28 cellular contexts compared by ENCODE assay signal in the genomic region with DNA sequence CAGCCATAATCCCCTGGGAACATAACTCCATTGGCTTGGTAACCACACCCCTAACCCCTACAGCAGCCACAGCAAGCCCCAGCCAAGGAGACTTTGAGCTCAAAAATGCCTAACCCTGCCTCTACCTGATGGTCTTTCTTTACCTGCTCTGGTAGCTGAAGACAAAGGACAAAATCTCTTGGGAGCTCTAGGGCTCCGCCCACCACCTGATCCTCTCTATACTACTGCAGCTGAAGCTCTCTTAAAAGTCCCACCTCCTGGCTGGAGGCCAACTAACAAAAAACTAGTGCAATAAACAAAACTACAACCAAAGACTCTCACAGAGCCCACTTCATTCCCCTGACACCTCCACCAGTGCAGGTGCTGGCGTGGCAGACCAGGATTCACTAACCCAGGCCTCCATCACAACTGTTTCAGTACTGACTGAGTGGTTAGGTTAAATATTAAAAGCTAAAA. TPM values are rescaled to one million over a fixed set of nuclear protein-coding genes. Genes with fewer than 3 reads are reported as not detected.
DNase-seq lines count a peak whose midpoint lies in the region; ATAC-seq, FAIRE-seq and TF ChIP-seq lines count a peak whose summit lies in the region.
"Had no signal": no experiment of that assay in that cellular context is flagged by ENCODE, and none has a peak within 500 bp of the region (broad histone marks: within the 10 kb centered on the region; RNA-seq: fewer than 3 reads in every experiment).

No MANE protein-coding gene starts in this region.

- ATAC-seq in GM21786 (IDR thresholded peaks at IDR 0.05; ENCODE audit: unreplicated experiment) = peak; percentile 53
- ATAC-seq in WTC11 = peak; percentile 95
- ATAC-seq in stimulated activated naive CD8-positive, alpha-beta T cell treated with anti-CD3 and anti-CD28 coated beads, Interleukin-15, amount 100 ng/mL, for 72 hours = no peak
- ATAC-seq: activated CD4-positive, alpha-beta T cell treated with anti-CD3 and anti-CD28 coated beads for 36 hours; K562; natural killer cell treated with Interleukin-12 subunit alpha and Interleukin-12 subunit beta and Interleukin-15 and Interleukin-18, amount 100 ng/mL, for 72 hours; stimulated activated effector memory CD8-positive, alpha-beta T cell treated with anti-CD3 and anti-CD28 coated beads, Interleukin-12 subunit alpha, Interleukin-12 subunit beta, amount 100 ng/mL, for 72 hours had no signal

- peaks cover 8% of the 10 kb centered on the region for H3K4me1 Mint-ChIP-seq in WTC11
- no peaks in the 10 kb centered on the region for H3K4me1 Mint-ChIP-seq in stimulated activated naive CD8-positive, alpha-beta T cell treated with anti-CD3 and anti-CD28 coated beads, Interleukin-15, amount 100 ng/mL, for 72 hours
- H3K4me1 Mint-ChIP-seq: activated CD4-positive, alpha-beta T cell treated with anti-CD3 and anti-CD28 coated beads for 36 hours; brain; CD14-positive monocyte; stimulated activated effector memory CD8-positive, alpha-beta T cell treated with anti-CD3 and anti-CD28 coated beads, Interleukin-12 subunit alpha, Interleukin-12 subunit beta, amount 100 ng/mL, for 72 hours had no signal

- TF ChIP-seq CTCF in WTC11 (IDR thresholded peaks at IDR 0.05) = no peak

- FAIRE-seq in GM18507 (lab: Jason Lieb, UNC) = peak; percentile 35
- FAIRE-seq: D721Med, K562, keratinocyte, TTC549 had no signal

- H3K36me3 Mint-ChIP-seq in WTC11 = peaks cover 11% of the 10 kb centered on the region; the same call in 1 of the 2 replicates
- H3K36me3 Mint-ChIP-seq: brain; CD14-positive monocyte; natural killer cell treated with Interleukin-12 subunit alpha and Interleukin-12 subunit beta and Interleukin-15 and Interleukin-18, amount 100 ng/mL, for 72 hours; stimulated activated effector memory CD8-positive, alpha-beta T cell treated with anti-CD3 and anti-CD28 coated beads, Interleukin-12 subunit alpha, Interleukin-12 subunit beta, amount 100 ng/mL, for 72 hours had no signal

- DNase-seq in GM18507 (ENCODE audit: extremely low spot score, insufficient read length, low read depth) = no peak
- peak; percentile 3 for DNase-seq in NAMALWA (ENCODE audit: low spot score)
- DNase-seq in WTC11 (ENCODE audit: low spot score) = peak; percentile 23
- no peak for DNase-seq in activated T-cell treated with anti-CD3 and anti-CD28 coated beads, Interleukin-2, amount 50 U/mL, for 48 hours
- no peak for DNase-seq in NCI-H510A treated with DMSO at 0.1 percent for 48 hours (lab: John Stamatoyannopoulos, UW)
- DNase-seq in stimulated activated naive CD8-positive, alpha-beta T cell treated with anti-CD3 and anti-CD28 coated beads, Interleukin-15, amount 100 ng/mL, for 72 hours = no peak
- DNase-seq: activated CD4-positive, alpha-beta T cell treated with anti-CD3 and anti-CD28 coated beads for 36 hours; activated naive CD4-positive, alpha-beta T cell; activated T-cell treated with anti-CD3 and anti-CD28 coated beads, Interleukin-2, amount 50 U/mL, for 1 hour; HCEC 1CT; MG63; NCI-H510A; ovary had no signal

- H3K9me3 Mint-ChIP-seq in WTC11 = peaks cover 33% of the 10 kb centered on the region
- peaks cover 10 to 28% of the 10 kb centered on the region in 2 donors for H3K9me3 Mint-ChIP-seq in stimulated activated naive CD8-positive, alpha-beta T cell treated with anti-CD3 and anti-CD28 coated beads, Interleukin-15, amount 100 ng/mL, for 72 hours

- POLR2A ChIA-PET in WTC11 (lab: Charles Lee) = no interaction called here

- no peaks in the 10 kb centered on the region for H3K27me3 Mint-ChIP-seq in WTC11 (ENCODE audit: low read depth)
- no peaks in the 10 kb centered on the region for H3K27me3 Mint-ChIP-seq in stimulated activated naive CD8-positive, alpha-beta T cell treated with anti-CD3 and anti-CD28 coated beads, Interleukin-15, amount 100 ng/mL, for 72 hours
- H3K27me3 Mint-ChIP-seq: activated CD4-positive, alpha-beta T cell treated with anti-CD3 and anti-CD28 coated beads for 36 hours; brain; natural killer cell treated with Interleukin-12 subunit alpha and Interleukin-12 subunit beta and Interleukin-15 and Interleukin-18, amount 100 ng/mL, for 72 hours had no signal

- no peak overlapping the region for H3K4me3 Mint-ChIP-seq in WTC11
- no peak overlapping the region for H3K4me3 Mint-ChIP-seq in stimulated activated naive CD8-positive, alpha-beta T cell treated with anti-CD3 and anti-CD28 coated beads, Interleukin-15, amount 100 ng/mL, for 72 hours
- H3K4me3 Mint-ChIP-seq: activated CD4-positive, alpha-beta T cell treated with anti-CD3 and anti-CD28 coated beads for 36 hours; brain; CD14-positive monocyte; natural killer cell treated with Interleukin-12 subunit alpha and Interleukin-12 subunit beta and Interleukin-15 and Interleukin-18, amount 100 ng/mL, for 72 hours; stimulated activated effector memory CD8-positive, alpha-beta T cell treated with anti-CD3 and anti-CD28 coated beads, Interleukin-12 subunit alpha, Interleukin-12 subunit beta, amount 100 ng/mL, for 72 hours had no signal

- CTCF ChIA-PET in WTC11 (lab: Charles Lee) = no interaction called here

- peak overlapping the region; percentile 87 for H3K27ac Mint-ChIP-seq in WTC11
- peak overlapping the region in 1 of 2 donors; percentile 20 for H3K27ac Mint-ChIP-seq in stimulated activated naive CD8-positive, alpha-beta T cell treated with anti-CD3 and anti-CD28 coated beads, Interleukin-15, amount 100 ng/mL, for 72 hours
- H3K27ac Mint-ChIP-seq: activated CD4-positive, alpha-beta T cell treated with anti-CD3 and anti-CD28 coated beads for 36 hours; brain; CD14-positive monocyte; natural killer cell treated with Interleukin-12 subunit alpha and Interleukin-12 subunit beta and Interleukin-15 and Interleukin-18, amount 100 ng/mL, for 72 hours; stimulated activated effector memory CD8-positive, alpha-beta T cell treated with anti-CD3 and anti-CD28 coated beads, Interleukin-12 subunit alpha, Interleukin-12 subunit beta, amount 100 ng/mL, for 72 hours had no signal

TF ChIP-seq in WTC11, 78 proteins besides CTCF, POLR2A, EP300 and RAD21 (continues in another document):
- TF ChIP-seq HMGXB4 (CRISPR knock-in tag; IDR thresholded peaks at IDR 0.05) (no peak), CDX4 (CRISPR knock-in tag; IDR thresholded peaks at IDR 0.05; ENCODE audit: borderline replicate concordance) (no peak), MLX (CRISPR knock-in tag; IDR thresholded peaks at IDR 0.05) (no peak), ZNF317 (CRISPR knock-in tag; IDR thresholded peaks at IDR 0.05; ENCODE audit: borderline replicate concordance, low read depth) (no peak), ETV6 (CRISPR knock-in tag; IDR thresholded peaks at IDR 0.05) (no peak), EMX1 (CRISPR knock-in tag; IDR thresholded peaks at IDR 0.05) (no peak), CREM (CRISPR knock-in tag; IDR thresholded peaks at IDR 0.05) (no peak), AR (CRISPR knock-in tag; IDR thresholded peaks at IDR 0.05) (no peak), ATF1 (CRISPR knock-in tag; IDR thresholded peaks at IDR 0.05) (no peak), HMGA2 (CRISPR knock-in tag; IDR thresholded peaks at IDR 0.05) (no peak), GTF2I (CRISPR knock-in tag; conservative IDR thresholded peaks at IDR 0.05) (no peak)

RNA-seq across cellular contexts. Expression of gene OR13C8, which starts 11.8 kb away (rescaled TPM):
- total RNA-seq in WTC11 (2021) = not detected in 3 replicates
- total RNA-seq: activated CD4-positive, alpha-beta T cell treated with anti-CD3 and anti-CD28 coated beads for 36 hours; cerebellum; glomerular endothelial cell; K562; lower leg skin; mononuclear cell; natural killer cell treated with Interleukin-12 subunit alpha and Interleukin-12 subunit beta and Interleukin-15 and Interleukin-18, amount 100 ng/mL, for 72 hours; ovary; T-helper 1 cell treated with Interleukin-12 subunit alpha and Interleukin-12 subunit beta and Interleukin-4 antibody, amounts not matched to agents 30 ng/mL and 1 ng/mL, for 36 hours; urinary bladder had no signal

RNA-seq across cellular contexts. Expression of gene OR13C3, which starts 20.6 kb away (rescaled TPM):
- not detected in 3 replicates for total RNA-seq in WTC11 (2021)
- total RNA-seq: activated CD4-positive, alpha-beta T cell treated with anti-CD3 and anti-CD28 coated beads for 36 hours; glomerular endothelial cell; K562; lower leg skin; mononuclear cell; natural killer cell treated with Interleukin-12 subunit alpha and Interleukin-12 subunit beta and Interleukin-15 and Interleukin-18, amount 100 ng/mL, for 72 hours; ovary; T-helper 1 cell treated with Interleukin-12 subunit alpha and Interleukin-12 subunit beta and Interleukin-4 antibody, amounts not matched to agents 30 ng/mL and 1 ng/mL, for 36 hours; urinary bladder had no signal

RNA-seq across cellular contexts. Expression of gene OR13C4, which starts 30.2 kb away (rescaled TPM):
- 0.24 TPM in 1 of 3 replicates, not detected in the others for total RNA-seq in WTC11 (2021)
- total RNA-seq: activated CD4-positive, alpha-beta T cell treated with anti-CD3 and anti-CD28 coated beads for 36 hours; cerebellum; glomerular endothelial cell; K562; lower leg skin; mononuclear cell; natural killer cell treated with Interleukin-12 subunit alpha and Interleukin-12 subunit beta and Interleukin-15 and Interleukin-18, amount 100 ng/mL, for 72 hours; ovary; T-helper 1 cell treated with Interleukin-12 subunit alpha and Interleukin-12 subunit beta and Interleukin-4 antibody, amounts not matched to agents 30 ng/mL and 1 ng/mL, for 36 hours; urinary bladder had no signal

RNA-seq across cellular contexts. Expression of gene OR13C5, which starts 42.0 kb away (rescaled TPM):
- not detected in 3 replicates for total RNA-seq in WTC11 (2021)
- total RNA-seq: activated CD4-positive, alpha-beta T cell treated with anti-CD3 and anti-CD28 coated beads for 36 hours; glomerular endothelial cell; K562; lower leg skin; mononuclear cell; natural killer cell treated with Interleukin-12 subunit alpha and Interleukin-12 subunit beta and Interleukin-15 and Interleukin-18, amount 100 ng/mL, for 72 hours; ovary; T-helper 1 cell treated with Interleukin-12 subunit alpha and Interleukin-12 subunit beta and Interleukin-4 antibody, amounts not matched to agents 30 ng/mL and 1 ng/mL, for 36 hours; urinary bladder had no signal

RNA-seq across cellular contexts. Expression of gene OR13C2, which starts 48.2 kb away (rescaled TPM):
- not detected in 3 replicates for total RNA-seq in WTC11 (2021)
- total RNA-seq: activated CD4-positive, alpha-beta T cell treated with anti-CD3 and anti-CD28 coated beads for 36 hours; glomerular endothelial cell; K562; mononuclear cell; natural killer cell treated with Interleukin-12 subunit alpha and Interleukin-12 subunit beta and Interleukin-15 and Interleukin-18, amount 100 ng/mL, for 72 hours; ovary; T-helper 1 cell treated with Interleukin-12 subunit alpha and Interleukin-12 subunit beta and Interleukin-4 antibody, amounts not matched to agents 30 ng/mL and 1 ng/mL, for 36 hours; urinary bladder had no signal

Comparison
In these comparisons a context has a peak if more than half of its experiments do, and no peak if none do; other contexts are left out.
1. DNase-seq: peak in NAMALWA (single experiment) and WTC11 (single experiment); none in GM18507 (single experiment), activated T-cell treated with anti-CD3 and anti-CD28 coated beads, Interleukin-2, amount 50 U/mL, for 48 hours (0 of 2), NCI-H510A treated with DMSO at 0.1 percent for 48 hours (single experiment) and stimulated activated naive CD8-positive, alpha-beta T cell treated with anti-CD3 and anti-CD28 coated beads, Interleukin-15, amount 100 ng/mL, for 72 hours (0 of 2).